In genomic region chr6:144497650-144498049, GRCh38 we compare ENCODE assay signal across 13 cellular contexts.
DNase-seq lines count a peak whose midpoint lies in the region; ATAC-seq lines count a peak whose summit lies in the region.
"Had no signal": no experiment of that assay in that cellular context is flagged by ENCODE, and none has a peak within 500 bp of the region (broad histone marks: within the 10 kb centered on the region; RNA-seq: fewer than 3 reads in every experiment).

No MANE protein-coding gene starts in this region.

- peaks cover 29% of the 10 kb centered on the region for H3K4me1 Mint-ChIP-seq in activated naive CD4-positive, alpha-beta T cell treated with anti-CD3 and anti-CD28 coated beads, Interleukin-2, amount 50 U/mL, for 24 hours
- peaks cover 16% of the 10 kb centered on the region for H3K4me1 Mint-ChIP-seq in activated naive CD8-positive, alpha-beta T cell (ENCODE audit: low read depth)
- H3K4me1 Mint-ChIP-seq in immature natural killer cell, result peaks cover 32 to 55% of the 10 kb centered on the region in 2 donors

- DNase-seq in activated naive CD4-positive, alpha-beta T cell treated with Interleukin-2 at 50 U/mL for 16 hours, result no peak
- no peak for DNase-seq in immature natural killer cell
- no peak for DNase-seq in DMS53 treated with DMSO at 0.1 percent for 48 hours (lab: John Stamatoyannopoulos, UW; ENCODE audit: unreplicated experiment)
- no peak for DNase-seq in NCI-H524 (lab: John Stamatoyannopoulos, UW)
- DNase-seq: ACHN; CD4-positive, alpha-beta memory T cell; GF-D8; NCI-H1436; NCI-H226; NCI-H526 treated with DMSO at 0.1 percent for 48 hours had no signal

- no peaks in the 10 kb centered on the region for H3K9me3 Mint-ChIP-seq in activated naive CD4-positive, alpha-beta T cell treated with anti-CD3 and anti-CD28 coated beads, Interleukin-2, amount 50 U/mL, for 24 hours
- H3K9me3 Mint-ChIP-seq in activated naive CD8-positive, alpha-beta T cell (ENCODE audit: low read depth), result no peaks in the 10 kb centered on the region
- no peaks in the 10 kb centered on the region for H3K9me3 Mint-ChIP-seq in immature natural killer cell
- H3K9me3 Mint-ChIP-seq: CD4-positive, alpha-beta memory T cell had no signal

- no peak overlapping the region for H3K4me3 Mint-ChIP-seq in activated naive CD4-positive, alpha-beta T cell treated with anti-CD3 and anti-CD28 coated beads, Interleukin-2, amount 50 U/mL, for 24 hours
- no peak overlapping the region for H3K4me3 Mint-ChIP-seq in activated naive CD8-positive, alpha-beta T cell
- no peak overlapping the region for H3K4me3 Mint-ChIP-seq in immature natural killer cell

- no peak for ATAC-seq in GM19397 (IDR thresholded peaks at IDR 0.05; ENCODE audit: unreplicated experiment)

- H3K27me3 Mint-ChIP-seq in activated naive CD4-positive, alpha-beta T cell treated with anti-CD3 and anti-CD28 coated beads, Interleukin-2, amount 50 U/mL, for 24 hours, result no peaks in the 10 kb centered on the region
- no peaks in the 10 kb centered on the region for H3K27me3 Mint-ChIP-seq in activated naive CD8-positive, alpha-beta T cell
- peaks cover 1 to 8% (median 5%) of the 10 kb centered on the region in 3 donors for H3K27me3 Mint-ChIP-seq in immature natural killer cell (ENCODE audit: low read depth in 3 of 3)
- H3K27me3 Mint-ChIP-seq: CD4-positive, alpha-beta memory T cell had no signal

- H3K27ac Mint-ChIP-seq in activated naive CD4-positive, alpha-beta T cell treated with anti-CD3 and anti-CD28 coated beads, Interleukin-2, amount 50 U/mL, for 24 hours, result peak overlapping the region; percentile 17
- peak overlapping the region; percentile 16 for H3K27ac Mint-ChIP-seq in activated naive CD8-positive, alpha-beta T cell
- H3K27ac Mint-ChIP-seq in immature natural killer cell, result peak overlapping the region in 5 of 6 donors; percentile 13 to 47 (median 20)

- H3K36me3 Mint-ChIP-seq in activated naive CD4-positive, alpha-beta T cell treated with anti-CD3 and anti-CD28 coated beads, Interleukin-2, amount 50 U/mL, for 24 hours, result peaks cover 31% of the 10 kb centered on the region
- H3K36me3 Mint-ChIP-seq in activated naive CD8-positive, alpha-beta T cell, result peaks cover 27% of the 10 kb centered on the region
- H3K36me3 Mint-ChIP-seq in immature natural killer cell, result peaks cover 13 to 43% (median 24%) of the 10 kb centered on the region in 3 donors
